ENCODE assay signal across 8 cellular contexts in the genomic region with DNA sequence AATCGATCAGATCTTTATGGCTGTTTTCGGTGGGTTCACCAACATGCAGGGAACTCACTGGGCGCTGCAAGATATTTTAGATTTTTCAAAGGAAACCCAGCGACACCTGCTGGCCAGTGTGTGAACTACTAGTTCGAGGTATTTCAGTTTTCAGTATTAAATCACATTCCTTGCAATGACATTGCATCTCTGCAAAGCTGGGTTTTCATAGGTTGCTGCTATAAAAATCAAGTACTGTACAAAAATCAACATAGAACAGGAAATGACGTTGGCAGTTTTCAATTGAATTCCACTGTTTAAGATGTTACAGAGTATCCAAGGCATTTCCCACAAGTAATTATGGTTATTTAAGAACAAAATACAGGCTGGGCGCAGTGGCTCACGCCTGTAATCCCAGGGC. TPM values are rescaled to one million over a fixed set of nuclear protein-coding genes. Genes with fewer than 3 reads are reported as not detected.
DNase-seq lines count a peak whose midpoint lies in the region; ATAC-seq and TF ChIP-seq lines count a peak whose summit lies in the region.

No MANE protein-coding gene starts in this region.

- no peaks in the 10 kb centered on the region for H3K27me3 ChIP-seq in CD4-positive, CD25-positive, alpha-beta regulatory T cell (ENCODE audit: control insufficient read depth, insufficient read depth, low read length)
- H3K27me3 ChIP-seq in HL-60 (ENCODE audit: insufficient read depth, poor library complexity, severe bottlenecking) (no peaks in the 10 kb centered on the region), tibial artery (no peaks in the 10 kb centered on the region)

- peaks cover 37% of the 10 kb centered on the region for H3K36me3 ChIP-seq in CD4-positive, CD25-positive, alpha-beta regulatory T cell (ENCODE audit: control insufficient read depth, insufficient read depth, low read length)
- peaks cover 0 to 41% (median 7%) of the 10 kb centered on the region in 3 donors for H3K36me3 ChIP-seq in tibial artery

- no peak overlapping the region for H3K4me3 Mint-ChIP-seq in CD4-positive, CD25-positive, alpha-beta regulatory T cell

- H3K4me1 ChIP-seq in CD4-positive, CD25-positive, alpha-beta regulatory T cell (ENCODE audit: control insufficient read depth, insufficient read depth, low read length, poor library complexity, severe bottlenecking): no peaks in the 10 kb centered on the region
- no peaks in the 10 kb centered on the region for H3K4me1 ChIP-seq in tibial artery

- no peaks in the 10 kb centered on the region for H3K9me3 ChIP-seq in CD4-positive, CD25-positive, alpha-beta regulatory T cell (ENCODE audit: control insufficient read depth in 2 of 2, low read length in 2 of 2)
- H3K9me3 ChIP-seq in tibial artery: no peaks in the 10 kb centered on the region

- intact Hi-C loops in tibial artery (cut with DNase I; ENCODE audit: low total_unique reads): loop anchor here (1.0 kb wide), 1 partner anchor 46 kb away; no protein-coding TSS in a partner anchor

- ATAC-seq in CD4-positive, CD25-positive, alpha-beta regulatory T cell (ENCODE audit: low read depth in 2 of 2): peak; percentile 45 to 46
- ATAC-seq in omental fat pad (ENCODE audit: low FRiP score): no peak
- no peak for ATAC-seq in HG02970 (IDR thresholded peaks at IDR 0.05; ENCODE audit: low FRiP score, unreplicated experiment)

- H3K27me3 Mint-ChIP-seq in CD4-positive, CD25-positive, alpha-beta regulatory T cell: no peaks in the 10 kb centered on the region

- peaks cover 0 to 11% (median under 1%) of the 10 kb centered on the region in 4 donors for H3K4me1 Mint-ChIP-seq in CD4-positive, CD25-positive, alpha-beta regulatory T cell

- H3K36me3 Mint-ChIP-seq in CD4-positive, CD25-positive, alpha-beta regulatory T cell: peaks cover 36% of the 10 kb centered on the region

- H3K4me3 ChIP-seq in CD4-positive, CD25-positive, alpha-beta regulatory T cell (ENCODE audit: low read depth, low read length): no peak overlapping the region
- no peak overlapping the region for H3K4me3 ChIP-seq in HL-60 (replicated peaks; ENCODE audit: insufficient read depth, low read length)
- no peak overlapping the region for H3K4me3 ChIP-seq in fibroblast of the aortic adventitia (ENCODE audit: low read depth, low read length)
- no peak overlapping the region for H3K4me3 ChIP-seq in tibial artery

- DNase-seq in CD4-positive, CD25-positive, alpha-beta regulatory T cell: peak; percentile 46 to 72 (median 60)
- peak in 1 of 2 experiments; percentile 34 for DNase-seq in HL-60 (ENCODE audit: low read depth in 1 of 2, low spot score in 1 of 2)
- peak; percentile 64 for DNase-seq in RKO (ENCODE audit: low spot score)
- DNase-seq in activated T-helper 1 cell treated with anti-CD3 and anti-CD28 coated beads, Interleukin-2, amount 50 U/mL, for 16 hours (ENCODE audit: low read depth in 1 of 2, low spot score in 1 of 2): peak; percentile 49 to 64
- peak; percentile 80 for DNase-seq in fibroblast of the aortic adventitia (ENCODE audit: low read depth)
- peak; percentile 70 for DNase-seq in omental fat pad (ENCODE audit: low spot score)
- DNase-seq in tibial artery: peak; percentile 62 to 72

- H3K27ac ChIP-seq in CD4-positive, CD25-positive, alpha-beta regulatory T cell (ENCODE audit: insufficient read depth, low read length, poor library complexity, severe bottlenecking): no peak overlapping the region
- H3K27ac ChIP-seq in HL-60 (replicated peaks) (no peak overlapping the region), tibial artery (no peak overlapping the region)

- no peak overlapping the region for H3K27ac Mint-ChIP-seq in CD4-positive, CD25-positive, alpha-beta regulatory T cell

- TF ChIP-seq CTCF in HL-60 (IDR thresholded peaks at IDR 0.05; ENCODE audit: insufficient read depth, low read length): peak; percentile 56
- TF ChIP-seq CTCF in fibroblast of the aortic adventitia (IDR thresholded peaks at IDR 0.05; ENCODE audit: insufficient read depth, low read length): peak; percentile 79
- TF ChIP-seq CTCF in omental fat pad (IDR thresholded peaks at IDR 0.05): peak in 2 of 3 donors; percentile 66 to 87
- peak; percentile 82 to 90 for TF ChIP-seq CTCF in tibial artery (IDR thresholded peaks at IDR 0.05)

- H3K9me3 Mint-ChIP-seq in CD4-positive, CD25-positive, alpha-beta regulatory T cell: no peaks in the 10 kb centered on the region

RNA-seq across cellular contexts. Expression of a gene that starts 17.6 kb away (rescaled TPM):
- total RNA-seq in CD4-positive, CD25-positive, alpha-beta regulatory T cell: 68.2 TPM
- 10 to 100 TPM; 24.9 to 31.0 (median 27.7) TPM for polyA plus RNA-seq in CD4-positive, CD25-positive, alpha-beta regulatory T cell
- total RNA-seq in fibroblast of the aortic adventitia (ENCODE audit: low replicate concordance) (9.0 and 27.3 TPM in 2 replicates), omental fat pad (10 to 100 TPM in 1 of 4 donors, 1 to 10 TPM in 3; 6.1 to 10.9 (median 7.3) TPM)

RNA-seq across cellular contexts. Expression of a gene that starts 17.9 kb away (rescaled TPM):
- 5.0 TPM for total RNA-seq in CD4-positive, CD25-positive, alpha-beta regulatory T cell
- 1 to 10 TPM in 1 of 4 donors, under 1 TPM in 3; 0.29 to 1.0 (median 0.63) TPM for polyA plus RNA-seq in CD4-positive, CD25-positive, alpha-beta regulatory T cell
- total RNA-seq in fibroblast of the aortic adventitia (ENCODE audit: low replicate concordance): 2.7 and 4.3 TPM in 2 replicates
- 1 to 10 TPM; 1.5 to 3.3 (median 2.0) TPM for total RNA-seq in omental fat pad

RNA-seq across cellular contexts. Expression of a gene that starts 41.9 kb away (rescaled TPM):
- 3.5 TPM for total RNA-seq in CD4-positive, CD25-positive, alpha-beta regulatory T cell
- 1 to 10 TPM in 2 of 4 donors, under 1 TPM in 2; 0.59 to 2.7 (median 1.3) TPM for polyA plus RNA-seq in CD4-positive, CD25-positive, alpha-beta regulatory T cell
- 6.3 and 23.6 TPM in 2 replicates for total RNA-seq in fibroblast of the aortic adventitia (ENCODE audit: low replicate concordance)
- 1 to 10 TPM; 1.7 to 5.7 (median 3.9) TPM for total RNA-seq in omental fat pad

Comparison
In these comparisons a context has a peak if more than half of its experiments do, and no peak if none do; other contexts are left out.
1. ATAC-seq: peak in CD4-positive, CD25-positive, alpha-beta regulatory T cell (2 of 2); none in omental fat pad (single experiment) and HG02970 (single experiment).
2. Peak in every context shown above with its lines, with median percentiles within 50 percentile points of each other: CTCF ChIP-seq.